In genomic region chr19:4015705-4016402, GRCh38 we compare ENCODE assay signal across 14 cellular contexts. TPM values are rescaled to one million over a fixed set of nuclear protein-coding genes. Genes with fewer than 3 reads are reported as not detected.
A peak's percentile ranks its signal among the peaks of the same experiment; 100 is the strongest.
DNase-seq lines count a peak whose midpoint lies in the region; ATAC-seq and TF ChIP-seq lines count a peak whose summit lies in the region.
"Had no signal": no experiment of that assay in that cellular context is flagged by ENCODE, and none has a peak within 500 bp of the region (broad histone marks: within the 10 kb centered on the region; RNA-seq: fewer than 3 reads in every experiment).

No MANE protein-coding gene starts in this region.

- H4K20me1 ChIP-seq in OCI-LY7 (ENCODE audit: insufficient read depth, low read length), result no peaks in the 10 kb centered on the region; the same call in 1 of the 2 replicates

- H3K4me3 ChIP-seq in ascending aorta, result peak overlapping the region; percentile 30 to 38
- peak overlapping the region; percentile 10 for H3K4me3 ChIP-seq in ovary
- H3K4me3 ChIP-seq in transverse colon, result peak overlapping the region in 1 of 4 donors; percentile 2
- no peak overlapping the region for H3K4me3 ChIP-seq in OCI-LY7 (ENCODE audit: low read depth, low read length, poor library complexity, severe bottlenecking)
- H3K4me3 ChIP-seq: HAP-1, Peyer's patch had no signal

- H3K27ac ChIP-seq in ascending aorta, result peak overlapping the region; percentile 37 to 69
- H3K27ac ChIP-seq in ovary, result peak overlapping the region; percentile 4 to 75
- H3K27ac ChIP-seq in transverse colon, result peak overlapping the region; percentile 59 to 82 (median 68)
- H3K27ac ChIP-seq in OCI-LY7 (ENCODE audit: low read depth, low read length, poor library complexity, severe bottlenecking), result no peak overlapping the region
- H3K27ac ChIP-seq: brain microvascular endothelial cell had no signal

- no peaks in the 10 kb centered on the region for H3K9me3 ChIP-seq in ascending aorta
- no peaks in the 10 kb centered on the region for H3K9me3 ChIP-seq in ovary
- no peaks in the 10 kb centered on the region for H3K9me3 ChIP-seq in transverse colon
- no peaks in the 10 kb centered on the region for H3K9me3 ChIP-seq in OCI-LY7 (ENCODE audit: low read length)
- H3K9me3 ChIP-seq: HAP-1, Peyer's patch had no signal

- H3K36me3 ChIP-seq in ascending aorta (peaks cover 23 to 32% of the 10 kb centered on the region in 2 donors), ovary (no peaks in the 10 kb centered on the region), transverse colon (peaks cover 0 to 8% (median 0%) of the 10 kb centered on the region in 4 donors), OCI-LY7 (ENCODE audit: insufficient read depth, low read length) (peaks cover 58% of the 10 kb centered on the region)

- no peak overlapping the region for H2AFZ ChIP-seq in OCI-LY7 (ENCODE audit: low read length)

- no peak overlapping the region for H3K4me2 ChIP-seq in OCI-LY7 (ENCODE audit: low read length)

- H3K9me2 ChIP-seq in OCI-LY7 (ENCODE audit: insufficient read depth, low read length), result no peaks in the 10 kb centered on the region

- H3K79me2 ChIP-seq in OCI-LY7 (ENCODE audit: insufficient read depth, low read depth, low read length), result no peaks in the 10 kb centered on the region

- TF ChIP-seq CTCF in ascending aorta (IDR thresholded peaks at IDR 0.05), result no peak
- TF ChIP-seq CTCF in ovary (IDR thresholded peaks at IDR 0.05), result no peak
- no peak for TF ChIP-seq CTCF in transverse colon (IDR thresholded peaks at IDR 0.05)
- no peak for TF ChIP-seq CTCF in OCI-LY7 (conservative IDR thresholded peaks at IDR 0.05; ENCODE audit: low read length)

- no TSS peak for BruUV-seq in OCI-LY7 (replicated peaks; lab: Mats Ljungman, UMichigan)

- intact Hi-C loops in ascending aorta (cut with DNase I), result no loop called here
- intact Hi-C loops in left cardiac atrium (cut with DNase I), result loop anchor here in 1 of 2 donors (5.0 kb wide), 1 partner anchor 36 kb away; no protein-coding TSS in a partner anchor
- intact Hi-C loops in ovary (cut with DNase I), result loop anchor here in 1 of 4 donors (10.0 kb wide), 1 partner anchor 99 kb away; no protein-coding TSS in a partner anchor
- intact Hi-C loops in transverse colon (cut with DNase I; ENCODE audit: low total_unique reads), result no loop called here
- intact Hi-C loops in OCI-LY7 (cut with micrococcal nuclease; ENCODE audit: unreplicated experiment), result no loop called here

- no peak for TF ChIP-seq POLR2A in ovary (IDR thresholded peaks at IDR 0.05)
- TF ChIP-seq POLR2A in transverse colon (IDR thresholded peaks at IDR 0.05), result no peak

- CTCF ChIA-PET in OCI-LY7 (lab: Charles Lee; ENCODE audit: unreplicated experiment), result no interaction called here

- in situ Hi-C loops in transverse colon (cut with MboI; ENCODE audit: low pct_ligation_motif_present in 1 of 4, low pct_unique_long_range_greater_than_20kb in 1 of 4, low sequenced_read_pairs in 3 of 4), result no loop called here

- WGBS in ovary, 3 donors, result 13 to 29% (median 20%) methylated on average over 36 to 37 of the region's 37 CpGs
- 59 to 100% methylated on average over 3 to 33 of the region's 37 CpGs for WGBS in transverse colon (ENCODE audit: low coverage in 1 of 2), 2 donors

- POLR2A ChIA-PET in OCI-LY7 (lab: Charles Lee), result no interaction called here

- H3K4me1 ChIP-seq in ascending aorta (peaks cover 0 to 22% of the 10 kb centered on the region in 2 donors), ovary (ENCODE audit: insufficient read depth) (peaks cover 10% of the 10 kb centered on the region), transverse colon (peaks cover 25 to 66% (median 37%) of the 10 kb centered on the region in 4 donors), OCI-LY7 (ENCODE audit: insufficient read depth, low read length, poor library complexity, severe bottlenecking) (no peaks in the 10 kb centered on the region)
- H3K4me1 ChIP-seq: HAP-1 had no signal

- TF ChIP-seq EP300 in ovary (IDR thresholded peaks at IDR 0.05) (no peak), transverse colon (IDR thresholded peaks at IDR 0.05; ENCODE audit: low read depth) (no peak)

- DNase-seq in ascending aorta (ENCODE audit: low spot score in 2 of 2) (no peak), left cardiac atrium (no peak), ovary (peak; percentile 54 to 75 (median 67)), transverse colon (no peak), glomerular visceral epithelial cell (ENCODE audit: extremely low spot score) (no peak), OCI-LY7 (ENCODE audit: low spot score) (no peak), mucosa of gallbladder (ENCODE audit: low spot score) (no peak)
- DNase-seq: activated CD4-positive, alpha-beta T cell treated with anti-CD3 and anti-CD28 coated beads, Interleukin-2, amount 10 ng/mL, durations not matched to agents 24 days and 14 days; brain microvascular endothelial cell; NCI-H1092; T-helper 17 cell had no signal

- H3K27me3 ChIP-seq in ascending aorta (no peaks in the 10 kb centered on the region), ovary (no peaks in the 10 kb centered on the region), transverse colon (no peaks in the 10 kb centered on the region)
- H3K27me3 ChIP-seq: brain microvascular endothelial cell, Peyer's patch had no signal

- ATAC-seq in left cardiac atrium (peak; percentile 4 to 25), HG03457 (IDR thresholded peaks at IDR 0.05; ENCODE audit: unreplicated experiment) (no peak)
- ATAC-seq: T-helper 17 cell had no signal

RNA-seq across cellular contexts. Expression of gene PIAS4, which starts 8.3 kb away (rescaled TPM):
- total RNA-seq in ascending aorta (30.8 TPM), left cardiac atrium (10 to 100 TPM; 13.8 to 14.0 TPM), ovary (10 to 100 TPM; 11.6 to 29.7 (median 23.6) TPM), transverse colon (100 to 1,000 TPM in 1 of 4 donors, 10 to 100 TPM in 3; 15.5 to 110 (median 23.0) TPM), OCI-LY7 (2022) (34.4 and 35.0 TPM in 2 replicates), mucosa of gallbladder (31.9 TPM)
- 10 to 100 TPM in 1 of 2 donors, 1 to 10 TPM in 1; 5.2 to 18.9 TPM for polyA plus RNA-seq in ovary
- total RNA-seq in OCI-LY7 (2014; rRNA removed; shearing (Covaris generic)), result 25.3 and 31.5 TPM in 2 replicates

RNA-seq across cellular contexts. Expression of gene EEF2, which starts 30.6 kb away (rescaled TPM):
- 1,544 TPM for total RNA-seq in ascending aorta
- total RNA-seq in left cardiac atrium, result 1,000 to 10,000 TPM; 1,815 to 2,062 TPM
- total RNA-seq in ovary, result 1,000 to 10,000 TPM; 1,491 to 4,634 (median 4,119) TPM
- polyA plus RNA-seq in ovary, result 1,000 to 10,000 TPM; 2,682 to 3,932 TPM
- 1,000 to 10,000 TPM; 1,013 to 1,686 (median 1,532) TPM for total RNA-seq in transverse colon
- total RNA-seq in OCI-LY7 (2014; rRNA removed; shearing (Covaris generic)), result 1,633 and 1,634 TPM in 2 replicates
- total RNA-seq in OCI-LY7 (2022), result 3,507 and 3,668 TPM in 2 replicates
- total RNA-seq in mucosa of gallbladder, result 2,245 TPM

RNA-seq across cellular contexts. Expression of gene DAPK3, which starts 45.0 kb away (rescaled TPM):
- total RNA-seq in ascending aorta (135 TPM), left cardiac atrium (10 to 100 TPM; 52.4 to 95.1 TPM), ovary (100 to 1,000 TPM in 1 of 7 donors, 10 to 100 TPM in 6; 46.3 to 101 (median 57.0) TPM), transverse colon (10 to 100 TPM; 54.6 to 89.0 (median 82.3) TPM), OCI-LY7 (2022) (40.4 and 47.1 TPM in 2 replicates), mucosa of gallbladder (113 TPM)
- 10 to 100 TPM in 1 of 2 donors, 1 to 10 TPM in 1; 8.3 to 66.5 TPM for polyA plus RNA-seq in ovary
- 48.6 and 49.3 TPM in 2 replicates for total RNA-seq in OCI-LY7 (2014; rRNA removed; shearing (Covaris generic))

RNA-seq across cellular contexts. Expression of gene ZBTB7A, which starts 50.8 kb away (rescaled TPM):
- total RNA-seq in ascending aorta (76.4 TPM), left cardiac atrium (10 to 100 TPM; 28.5 to 32.5 TPM), ovary (10 to 100 TPM; 25.0 to 56.4 (median 38.7) TPM), transverse colon (100 to 1,000 TPM; 101 to 224 (median 141) TPM), OCI-LY7 (2022) (29.3 and 31.2 TPM in 2 replicates), mucosa of gallbladder (82.6 TPM)
- polyA plus RNA-seq in ovary, result 10 to 100 TPM in 1 of 2 donors, 1 to 10 TPM in 1; 9.1 to 16.8 TPM
- 13.1 and 17.2 TPM in 2 replicates for total RNA-seq in OCI-LY7 (2014; rRNA removed; shearing (Covaris generic))

Comparison
In these comparisons a context has a peak if more than half of its experiments do, and no peak if none do; other contexts are left out.
1. DNase-seq: peak in ovary (5 of 5); none in ascending aorta (0 of 2), left cardiac atrium (single experiment), transverse colon (single experiment), glomerular visceral epithelial cell (single experiment), OCI-LY7 (single experiment) and mucosa of gallbladder (single experiment).